Comparison of ENCODE assay signal across 19 cellular contexts in genomic region chr11:129592191-129592590, GRCh38.
"Had no signal": no experiment of that assay in that cellular context is flagged by ENCODE, and none has a peak within 500 bp of the region (broad histone marks: within the 10 kb centered on the region; RNA-seq: fewer than 3 reads in every experiment).

No MANE protein-coding gene starts in this region.

- H3K27me3 ChIP-seq: neural progenitor cell, ovary, thyroid gland, upper lobe of left lung, uterus had no signal

- H3K27ac ChIP-seq: heart left ventricle, neural progenitor cell, ovary, thyroid gland, upper lobe of left lung, uterus had no signal

- H3K36me3 Mint-ChIP-seq: natural killer cell treated with Interleukin-12 subunit alpha and Interleukin-12 subunit beta and Interleukin-15 and Interleukin-18, amount 100 ng/mL, for 72 hours; neural progenitor cell had no signal

- H3K27ac Mint-ChIP-seq: dendritic cell treated with granulocyte-macrophage colony-stimulating factor and Interleukin-4, amounts not matched to agents 40 ng/mL and 50 ng/mL, for 4 days; effector memory CD8-positive, alpha-beta T cell; natural killer cell treated with Interleukin-12 subunit alpha and Interleukin-12 subunit beta and Interleukin-15 and Interleukin-18, amount 100 ng/mL, for 72 hours; neural progenitor cell had no signal

- H3K4me1 ChIP-seq: heart left ventricle, upper lobe of left lung, uterus had no signal

- ATAC-seq: effector memory CD8-positive, alpha-beta T cell; heart left ventricle; left lobe of liver; natural killer cell treated with Interleukin-12 subunit alpha and Interleukin-12 subunit beta and Interleukin-15 and Interleukin-18, amount 100 ng/mL, for 72 hours; right cardiac atrium had no signal

- H3K4me3 ChIP-seq: heart left ventricle, neural progenitor cell, ovary, smooth muscle cell, thyroid gland, upper lobe of left lung, uterus had no signal

- H3K9me3 ChIP-seq: heart left ventricle, ovary, thyroid gland, upper lobe of left lung, uterus had no signal

- H3K4me3 Mint-ChIP-seq: dendritic cell treated with granulocyte-macrophage colony-stimulating factor and Interleukin-4, amounts not matched to agents 40 ng/mL and 50 ng/mL, for 4 days; effector memory CD8-positive, alpha-beta T cell; natural killer cell treated with Interleukin-12 subunit alpha and Interleukin-12 subunit beta and Interleukin-15 and Interleukin-18, amount 100 ng/mL, for 72 hours; neural progenitor cell had no signal

- DNase-seq: effector memory CD8-positive, alpha-beta T cell; erythroblast; heart left ventricle; hippocampal formation; kidney glomerular epithelial cell; mammary epithelial cell; nucleus accumbens; ovary; right cardiac atrium; stimulated activated CD4-positive, alpha-beta T cell treated with anti-CD3 and anti-CD28 coated beads, Interleukin-2, amount 100 ng/mL, for 48 hours; stimulated activated naive CD4-positive, alpha-beta T cell treated with Interleukin-2 at 50 U/mL for 16 hours; thyroid gland; upper lobe of left lung; uterus had no signal

- H3K4me1 Mint-ChIP-seq: neural progenitor cell had no signal

- H3K4me2 ChIP-seq: neural progenitor cell, smooth muscle cell had no signal

- H3K36me3 ChIP-seq: heart left ventricle, neural progenitor cell, ovary, thyroid gland, upper lobe of left lung, uterus had no signal

- H3K9me3 Mint-ChIP-seq: dendritic cell treated with granulocyte-macrophage colony-stimulating factor and Interleukin-4, amounts not matched to agents 40 ng/mL and 50 ng/mL, for 4 days had no signal

- H3K9ac ChIP-seq: neural progenitor cell had no signal

- H3K27me3 Mint-ChIP-seq: dendritic cell treated with granulocyte-macrophage colony-stimulating factor and Interleukin-4, amounts not matched to agents 40 ng/mL and 50 ng/mL, for 4 days had no signal
